25 cellular contexts compared by ENCODE assay signal in genomic region chr11:82832983-82833382, GRCh38.
A peak's percentile ranks its signal among the peaks of the same experiment; 100 is the strongest.
DNase-seq lines count a peak whose midpoint lies in the region; ATAC-seq, FAIRE-seq and TF ChIP-seq lines count a peak whose summit lies in the region.
"Had no signal": no experiment of that assay in that cellular context is flagged by ENCODE, and none has a peak within 500 bp of the region (broad histone marks: within the 10 kb centered on the region; RNA-seq: fewer than 3 reads in every experiment).

No MANE protein-coding gene starts in this region.

- H3K79me2 ChIP-seq in K562 (ENCODE audit: control insufficient read depth, insufficient read depth, low read length): no peaks in the 10 kb centered on the region

- peak; percentile 86 for TF ChIP-seq EP300 in K562 (IDR thresholded peaks at IDR 0.05; ENCODE audit: low read length)

- CTCF ChIA-PET in K562 (lab: Yijun Ruan, JAX; ENCODE audit: low intra/inter-chr PET ratio): no interaction called here

- no peaks in the 10 kb centered on the region for H3K9me3 ChIP-seq in K562 (replicated peaks; ENCODE audit: control insufficient read depth, insufficient read depth, low read depth, low read length)
- H3K9me3 ChIP-seq: BE2C, BLaER1, Caco-2 had no signal

- no peak for TF ChIP-seq RAD21 in K562 (CRISPR knock-in tag; conservative IDR thresholded peaks at IDR 0.05 in 1 of 2, IDR thresholded peaks at IDR 0.05 in 1 of 2)

- no peak overlapping the region for H3K4me3 Mint-ChIP-seq in progenitor cell of endocrine pancreas (ENCODE audit: low read depth)
- H3K4me3 Mint-ChIP-seq: CD14-positive monocyte; CD4-positive, alpha-beta memory T cell; CD4-positive, CD25-positive, alpha-beta regulatory T cell; CD8-positive, alpha-beta memory T cell had no signal

- no peaks in the 10 kb centered on the region for H3K9me1 ChIP-seq in K562 (ENCODE audit: control insufficient read depth, insufficient read depth, low read length)

- WGBS in K562 (ENCODE audit: insufficient coverage, low coverage, missing lambda C conversion rate): 2% methylated on average over 4 of the region's 4 CpGs

- no peak overlapping the region for H3K27ac ChIP-seq in K562 (ENCODE audit: extremely low read depth, low read depth, low read length)
- H3K27ac ChIP-seq: BLaER1 had no signal

- H3K27me3 ChIP-seq in K562 (ENCODE audit: control insufficient read depth in 2 of 2, insufficient read depth in 2 of 2, low read length in 2 of 2): no peaks in the 10 kb centered on the region
- H3K27me3 ChIP-seq: BE2C, BLaER1 had no signal

- no peak overlapping the region for H2AFZ ChIP-seq in K562 (ENCODE audit: low read depth, low read length)

- peak overlapping the region; percentile 2 for H3K27ac Mint-ChIP-seq in progenitor cell of endocrine pancreas
- H3K27ac Mint-ChIP-seq: CD14-positive monocyte; CD4-positive, alpha-beta memory T cell; CD4-positive, CD25-positive, alpha-beta regulatory T cell had no signal

- intact Hi-C loops in K562 (cut with micrococcal nuclease): no loop called here

- H3K4me1 ChIP-seq in K562 (replicated peaks in 1 of 2; ENCODE audit: control insufficient read depth in 2 of 2, insufficient read depth in 2 of 2, low read length in 2 of 2): peaks cover 0 to 7% of the 10 kb centered on the region in 2 experiments; a peak in 2 of 5 replicates
- H3K4me1 ChIP-seq: BE2C, BLaER1, Caco-2 had no signal

- peaks cover 3% of the 10 kb centered on the region for H3K9me3 Mint-ChIP-seq in progenitor cell of endocrine pancreas (ENCODE audit: low read depth)
- H3K9me3 Mint-ChIP-seq: CD4-positive, alpha-beta memory T cell; CD8-positive, alpha-beta memory T cell had no signal

- in situ Hi-C loops in K562 (cut with MboI): no loop called here

- TF ChIP-seq CTCF in K562 (IDR thresholded peaks at IDR 0.05 in 2 of 3, conservative IDR thresholded peaks at IDR 0.05 in 1 of 3; ENCODE audit: insufficient read depth in 2 of 3, low read depth in 1 of 3, low read length in 3 of 3): no peak
- TF ChIP-seq CTCF in progenitor cell of endocrine pancreas (IDR thresholded peaks at IDR 0.05; ENCODE audit: unreplicated experiment): no peak

- H3K27me3 Mint-ChIP-seq in progenitor cell of endocrine pancreas: no peaks in the 10 kb centered on the region
- H3K27me3 Mint-ChIP-seq: CD4-positive, alpha-beta memory T cell; CD4-positive, CD25-positive, alpha-beta regulatory T cell; CD8-positive, alpha-beta memory T cell had no signal

- BruUV-seq in K562 (replicated peaks; lab: Mats Ljungman, UMichigan): no TSS peak

- TF ChIP-seq POLR2A in H54 (IDR thresholded peaks at IDR 0.05; ENCODE audit: low read depth, low read length) (no peak), K562 (conservative IDR thresholded peaks at IDR 0.05) (no peak)

- no peak overlapping the region for H3K9ac ChIP-seq in K562 (ENCODE audit: insufficient read depth in 1 of 2, low read depth in 2 of 2, low read length in 2 of 2)
- H3K9ac ChIP-seq: BLaER1 had no signal

- no peak overlapping the region for H3K4me2 ChIP-seq in K562 (ENCODE audit: insufficient read depth, low read length)
- H3K4me2 ChIP-seq: BLaER1 had no signal

- ATAC-seq in K562: peak; percentile 82

- peaks cover 39% of the 10 kb centered on the region for H3K4me1 Mint-ChIP-seq in progenitor cell of endocrine pancreas (ENCODE audit: low read depth)
- H3K4me1 Mint-ChIP-seq: CD14-positive monocyte; CD4-positive, alpha-beta memory T cell; CD4-positive, CD25-positive, alpha-beta regulatory T cell; CD8-positive, alpha-beta memory T cell had no signal

- H3K4me3 ChIP-seq in K562: no peak overlapping the region
- H3K4me3 ChIP-seq: BLaER1 had no signal

- POLR2A ChIA-PET in K562 (lab: Yijun Ruan, JAX): interaction anchor here (0.6 to 1.6 kb wide), 2 partner anchors 18 to 53 kb away, joined by 3 read pairs; no protein-coding TSS in a partner anchor

- DNase-seq in CMK (ENCODE audit: low read depth): peak; percentile 2
- no peak for DNase-seq in H54 (ENCODE audit: insufficient read length, low spot score)
- peak; percentile 20 to 47 (median 32) for DNase-seq in K562 (ENCODE audit: extremely low read depth in 1 of 4, low spot score in 3 of 4)
- DNase-seq in progenitor cell of endocrine pancreas (ENCODE audit: low spot score, unreplicated experiment): no peak
- no peak for DNase-seq in kidney tubule cell (ENCODE audit: low spot score)
- DNase-seq in NCI-H2227 (lab: John Stamatoyannopoulos, UW; ENCODE audit: unreplicated experiment): no peak
- no peak for DNase-seq in NK-92 (lab: John Stamatoyannopoulos, UW; ENCODE audit: unreplicated experiment)
- DNase-seq: 8988T; ACHN; BE2C; C1 segment of cervical spinal cord; Caco-2; Calu3; CD4-positive, alpha-beta memory T cell; CD4-positive, CD25-positive, alpha-beta regulatory T cell; CD8-positive, alpha-beta memory T cell; DMS79 treated with DMSO at 0.1 percent for 48 hours; GF-D8 had no signal

- FAIRE-seq in H54 (lab: Jason Lieb, UNC) (peak; percentile 27), K562 (lab: Jason Lieb, UNC) (peak; percentile 55)
- FAIRE-seq: A204.1, D721Med, G401.6, GM12891, GM19239 had no signal

- H4K20me1 ChIP-seq in K562 (replicated peaks; ENCODE audit: control insufficient read depth, insufficient read depth, low read length): no peaks in the 10 kb centered on the region
- H4K20me1 ChIP-seq: BLaER1 had no signal

- peaks cover 22% of the 10 kb centered on the region for H3K36me3 Mint-ChIP-seq in progenitor cell of endocrine pancreas (ENCODE audit: insufficient read depth)

- 0 out of 3 replicates have a peak, but pooled peaks cover 3% of the 10 kb centered on the region for H3K36me3 ChIP-seq in K562 (ENCODE audit: control insufficient read depth, insufficient read depth, low read length)

TF ChIP-seq in K562, 482 proteins besides CTCF, POLR2A, EP300 and RAD21 (continues in another document):
- TF ChIP-seq SP2 (IDR thresholded peaks at IDR 0.05; ENCODE audit: extremely low read depth, low read depth, low read length, poor library complexity, severe bottlenecking): no peak
- 0 out of 2 replicates have a peak, but pooled peaks have one; percentile 8 for TF ChIP-seq ATF7 (IDR thresholded peaks at IDR 0.05)
- peak; percentile 82 for TF ChIP-seq FOXM1 (IDR thresholded peaks at IDR 0.05; ENCODE audit: low read depth)
- no peak for TF ChIP-seq FOXM1 (CRISPR knock-in tag; IDR thresholded peaks at IDR 0.05; ENCODE audit: low read depth)
- TF ChIP-seq ESRRA (IDR thresholded peaks at IDR 0.05; ENCODE audit: borderline replicate concordance, low read depth): no peak
- TF ChIP-seq MYBL2 (IDR thresholded peaks at IDR 0.05; ENCODE audit: low read depth): no peak
- no peak for TF ChIP-seq MYBL2 (CRISPR knock-in tag; IDR thresholded peaks at IDR 0.05; ENCODE audit: borderline replicate concordance)
- TF ChIP-seq KLF16 (IDR thresholded peaks at IDR 0.05): peak; percentile 83
- TF ChIP-seq ZBTB2 (IDR thresholded peaks at IDR 0.05): no peak
- peak; percentile 91 for TF ChIP-seq DPF2 (IDR thresholded peaks at IDR 0.05)
- TF ChIP-seq GATAD2B (IDR thresholded peaks at IDR 0.05; ENCODE audit: borderline replicate concordance): peak; percentile 49; the same call in 1 of the 2 replicates
- TF ChIP-seq ZNF644 (tag; IDR thresholded peaks at IDR 0.05; ENCODE audit: low read depth): 0 out of 2 replicates have a peak, but pooled peaks have one; percentile 29
- peak in 1 of 2 experiments; percentile 53; a peak in 1 of 4 replicates for TF ChIP-seq HDAC1 (IDR thresholded peaks at IDR 0.05)
- TF ChIP-seq CBFA2T2 (conservative IDR thresholded peaks at IDR 0.05): peak; percentile 91
- TF ChIP-seq RCOR1 (IDR thresholded peaks at IDR 0.05; ENCODE audit: borderline replicate concordance in 1 of 2, low read depth in 2 of 2, low read length in 2 of 2): peak in 1 of 2 experiments; percentile 74; a peak in 2 of 4 replicates
- TF ChIP-seq CBFA2T3 (IDR thresholded peaks at IDR 0.05): peak; percentile 94
- no peak for TF ChIP-seq LEF1 (IDR thresholded peaks at IDR 0.05)
- peak; percentile 83 for TF ChIP-seq CCNT2 (IDR thresholded peaks at IDR 0.05; ENCODE audit: borderline replicate concordance, extremely low read depth, insufficient read length, low read depth, low read length)
- no peak for TF ChIP-seq ETS1 (conservative IDR thresholded peaks at IDR 0.05; ENCODE audit: control insufficient read depth, low read depth, low read length)

Comparison
In these comparisons a context has a peak if more than half of its experiments do, and no peak if none do; other contexts are left out.
1. DNase-seq: peak in CMK (single experiment) and K562 (4 of 4); none in H54 (single experiment), progenitor cell of endocrine pancreas (single experiment), kidney tubule cell (single experiment), NCI-H2227 (single experiment) and NK-92 (single experiment).